ENCODE assay signal across 17 cellular contexts in genomic region chr11:2949920-2950319, GRCh38. TPM values are rescaled to one million over a fixed set of nuclear protein-coding genes. Genes with fewer than 3 reads are reported as not detected.
DNase-seq lines count a peak whose midpoint lies in the region; ATAC-seq and TF ChIP-seq lines count a peak whose summit lies in the region.
"Had no signal": no experiment of that assay in that cellular context is flagged by ENCODE, and none has a peak within 500 bp of the region (broad histone marks: within the 10 kb centered on the region; RNA-seq: fewer than 3 reads in every experiment).

No MANE protein-coding gene starts in this region.

- peak overlapping the region; percentile 38 for H3K27ac Mint-ChIP-seq in activated CD8-positive, alpha-beta memory T cell treated with anti-CD3 and anti-CD28 coated beads, Interleukin-2, amount 10 ng/mL, durations not matched to agents 7 days and 5 days
- H3K27ac Mint-ChIP-seq in activated CD8-positive, alpha-beta T cell treated with anti-CD3 and anti-CD28 coated beads for 36 hours = peak overlapping the region; percentile 60
- H3K27ac Mint-ChIP-seq in endodermal cell = peak overlapping the region; percentile 59

- intact Hi-C loops in activated CD8-positive, alpha-beta T cell treated with anti-CD3 and anti-CD28 coated beads for 36 hours (cut with micrococcal nuclease) = no loop called here

- POLR2A ChIA-PET in activated CD8-positive, alpha-beta T cell treated with anti-CD3 and anti-CD28 coated beads for 36 hours (lab: Charles Lee) = interaction anchor here (1.0 to 1.6 kb wide), 3 partner anchors 7 to 18 kb away, joined by 3 to 5 read pairs (median 3); no protein-coding TSS in a partner anchor

- 94 to 100% methylated on average over 10 to 11 of the region's 11 CpGs for WGBS in endodermal cell (ENCODE audit: insufficient coverage in 1 of 2, insufficient read length in 1 of 2), 2 experiments

- no peak for DNase-seq in activated CD8-positive, alpha-beta memory T cell treated with anti-CD3 and anti-CD28 coated beads, Interleukin-2, amount 10 ng/mL, durations not matched to agents 7 days and 5 days
- no peak for DNase-seq in activated CD8-positive, alpha-beta memory T cell treated with anti-CD3 and anti-CD28 coated beads, Interleukin-2, amount 50 U/mL, for 48 hours
- no peak for DNase-seq in activated CD8-positive, alpha-beta T cell treated with anti-CD3 and anti-CD28 coated beads for 36 hours
- DNase-seq in endodermal cell = peak; percentile 26
- no peak for DNase-seq in NCI-H1105 treated with DMSO at 0.1 percent for 48 hours (lab: John Stamatoyannopoulos, UW)
- DNase-seq: BE2C; Caco-2; CD4-positive, alpha-beta T cell; DMS153; GDM1; KG1; NCI-H1694 treated with DMSO at 0.1 percent for 48 hours; NCI-H774; SHP77 had no signal

- no peak overlapping the region for H3K4me3 Mint-ChIP-seq in activated CD8-positive, alpha-beta memory T cell treated with anti-CD3 and anti-CD28 coated beads, Interleukin-2, amount 10 ng/mL, durations not matched to agents 7 days and 5 days
- H3K4me3 Mint-ChIP-seq in activated CD8-positive, alpha-beta T cell treated with anti-CD3 and anti-CD28 coated beads for 36 hours = no peak overlapping the region
- no peak overlapping the region for H3K4me3 Mint-ChIP-seq in endodermal cell
- H3K4me3 Mint-ChIP-seq: CD4-positive, alpha-beta T cell had no signal

- peaks cover 100% of the 10 kb centered on the region for H3K36me3 ChIP-seq in endodermal cell (ENCODE audit: control insufficient read depth, insufficient read depth, low read length)

- no peak overlapping the region for H3K4me3 ChIP-seq in endodermal cell (ENCODE audit: low read length)

- H3K36me3 Mint-ChIP-seq in activated CD8-positive, alpha-beta memory T cell treated with anti-CD3 and anti-CD28 coated beads, Interleukin-2, amount 10 ng/mL, durations not matched to agents 7 days and 5 days = peaks cover 87% of the 10 kb centered on the region
- H3K36me3 Mint-ChIP-seq in activated CD8-positive, alpha-beta T cell treated with anti-CD3 and anti-CD28 coated beads for 36 hours (ENCODE audit: low read depth) = peaks cover 70% of the 10 kb centered on the region
- H3K36me3 Mint-ChIP-seq in endodermal cell (ENCODE audit: low read depth) = peaks cover 79% of the 10 kb centered on the region

- H3K27me3 Mint-ChIP-seq in activated CD8-positive, alpha-beta memory T cell treated with anti-CD3 and anti-CD28 coated beads, Interleukin-2, amount 10 ng/mL, durations not matched to agents 7 days and 5 days = no peaks in the 10 kb centered on the region
- H3K27me3 Mint-ChIP-seq in activated CD8-positive, alpha-beta T cell treated with anti-CD3 and anti-CD28 coated beads for 36 hours = no peaks in the 10 kb centered on the region
- H3K27me3 Mint-ChIP-seq in endodermal cell (ENCODE audit: insufficient read depth) = no peaks in the 10 kb centered on the region
- H3K27me3 Mint-ChIP-seq: CD4-positive, alpha-beta T cell had no signal

- no peaks in the 10 kb centered on the region for H3K9me3 Mint-ChIP-seq in activated CD8-positive, alpha-beta memory T cell treated with anti-CD3 and anti-CD28 coated beads, Interleukin-2, amount 10 ng/mL, durations not matched to agents 7 days and 5 days (ENCODE audit: low read depth)
- no peaks in the 10 kb centered on the region for H3K9me3 Mint-ChIP-seq in activated CD8-positive, alpha-beta T cell treated with anti-CD3 and anti-CD28 coated beads for 36 hours
- H3K9me3 Mint-ChIP-seq in endodermal cell = no peaks in the 10 kb centered on the region
- H3K9me3 Mint-ChIP-seq: CD4-positive, alpha-beta T cell had no signal

- H3K4me1 Mint-ChIP-seq in activated CD8-positive, alpha-beta memory T cell treated with anti-CD3 and anti-CD28 coated beads, Interleukin-2, amount 10 ng/mL, durations not matched to agents 7 days and 5 days = peaks cover 82% of the 10 kb centered on the region
- peaks cover 69% of the 10 kb centered on the region for H3K4me1 Mint-ChIP-seq in activated CD8-positive, alpha-beta T cell treated with anti-CD3 and anti-CD28 coated beads for 36 hours (ENCODE audit: low read depth)
- H3K4me1 Mint-ChIP-seq in endodermal cell = peaks cover 17% of the 10 kb centered on the region

- peak; percentile 16 for TF ChIP-seq POLR2A in GM18505 (IDR thresholded peaks at IDR 0.05; ENCODE audit: borderline replicate concordance, extremely low read depth, insufficient read depth, insufficient read length)

- TF ChIP-seq CTCF in activated CD8-positive, alpha-beta T cell treated with anti-CD3 and anti-CD28 coated beads for 36 hours (IDR thresholded peaks at IDR 0.05) = no peak
- TF ChIP-seq CTCF in endodermal cell (conservative IDR thresholded peaks at IDR 0.05) = no peak

- H3K27me3 ChIP-seq in endodermal cell (ENCODE audit: control insufficient read depth, insufficient read depth, low read length, poor library complexity, severe bottlenecking) = no peaks in the 10 kb centered on the region
- H3K27me3 ChIP-seq: BE2C had no signal

- no peak for ATAC-seq in activated CD8-positive, alpha-beta memory T cell treated with anti-CD3 and anti-CD28 coated beads, Interleukin-2, amount 10 ng/mL, durations not matched to agents 7 days and 5 days
- ATAC-seq in GM18505 (IDR thresholded peaks at IDR 0.05; ENCODE audit: unreplicated experiment) (no peak), GM19324 (IDR thresholded peaks at IDR 0.05; ENCODE audit: low FRiP score, unreplicated experiment) (no peak), GM21717 (IDR thresholded peaks at IDR 0.05; ENCODE audit: unreplicated experiment) (no peak)
- no peak for ATAC-seq in activated CD8-positive, alpha-beta T cell treated with anti-CD3 and anti-CD28 coated beads for 36 hours

- peaks cover 9% of the 10 kb centered on the region for H3K4me1 ChIP-seq in endodermal cell (ENCODE audit: control insufficient read depth, insufficient read depth, low read length)
- H3K4me1 ChIP-seq: BE2C, Caco-2 had no signal

- H3K27ac ChIP-seq in endodermal cell (ENCODE audit: low read depth, low read length) = no peak overlapping the region

- no peaks in the 10 kb centered on the region for H3K9me3 ChIP-seq in endodermal cell (ENCODE audit: control insufficient read depth, low read length)
- H3K9me3 ChIP-seq: BE2C, Caco-2 had no signal

- CTCF ChIA-PET in activated CD8-positive, alpha-beta memory T cell treated with anti-CD3 and anti-CD28 coated beads, Interleukin-2, amount 10 ng/mL, durations not matched to agents 7 days and 5 days (lab: Charles Lee) = interaction anchor here (1.0 to 1.2 kb wide), 2 partner anchors 16 to 20 kb away, joined by 3 read pairs; no protein-coding TSS in a partner anchor
- CTCF ChIA-PET in activated CD8-positive, alpha-beta T cell treated with anti-CD3 and anti-CD28 coated beads for 36 hours (lab: Charles Lee) = no interaction called here

- no peak overlapping the region for H3K9ac ChIP-seq in endodermal cell (ENCODE audit: extremely low read depth, low read length, poor library complexity, severe bottlenecking)

RNA-seq across cellular contexts. Expression of gene PHLDA2, which starts 20.7 kb away (rescaled TPM):
- 1 to 10 TPM; 1.1 to 3.6 TPM for total RNA-seq in activated CD8-positive, alpha-beta memory T cell treated with anti-CD3 and anti-CD28 coated beads, Interleukin-2, amount 10 ng/mL, durations not matched to agents 7 days and 5 days
- total RNA-seq in activated CD8-positive, alpha-beta T cell treated with anti-CD3 and anti-CD28 coated beads for 36 hours = 1 to 10 TPM; 3.6 to 3.7 TPM
- total RNA-seq in endodermal cell = 1 to 10 TPM; 3.0 to 5.1 TPM
- polyA plus RNA-seq in endodermal cell (2013, experiment 1 of 2) = 4.5 TPM
- polyA plus RNA-seq in endodermal cell (2013, experiment 2 of 2) = 5.4 TPM

RNA-seq across cellular contexts. Expression of gene NAP1L4, which starts 42.2 kb away (rescaled TPM):
- total RNA-seq in activated CD8-positive, alpha-beta memory T cell treated with anti-CD3 and anti-CD28 coated beads, Interleukin-2, amount 10 ng/mL, durations not matched to agents 7 days and 5 days = 100 to 1,000 TPM; 347 to 389 TPM
- total RNA-seq in activated CD8-positive, alpha-beta T cell treated with anti-CD3 and anti-CD28 coated beads for 36 hours = 100 to 1,000 TPM; 212 to 223 TPM
- total RNA-seq in endodermal cell = 100 to 1,000 TPM; 198 to 206 TPM
- 171 TPM for polyA plus RNA-seq in endodermal cell (2013, experiment 1 of 2)
- polyA plus RNA-seq in endodermal cell (2013, experiment 2 of 2) = 165 TPM
